19 cellular contexts compared by ENCODE assay signal in the genomic region with DNA sequence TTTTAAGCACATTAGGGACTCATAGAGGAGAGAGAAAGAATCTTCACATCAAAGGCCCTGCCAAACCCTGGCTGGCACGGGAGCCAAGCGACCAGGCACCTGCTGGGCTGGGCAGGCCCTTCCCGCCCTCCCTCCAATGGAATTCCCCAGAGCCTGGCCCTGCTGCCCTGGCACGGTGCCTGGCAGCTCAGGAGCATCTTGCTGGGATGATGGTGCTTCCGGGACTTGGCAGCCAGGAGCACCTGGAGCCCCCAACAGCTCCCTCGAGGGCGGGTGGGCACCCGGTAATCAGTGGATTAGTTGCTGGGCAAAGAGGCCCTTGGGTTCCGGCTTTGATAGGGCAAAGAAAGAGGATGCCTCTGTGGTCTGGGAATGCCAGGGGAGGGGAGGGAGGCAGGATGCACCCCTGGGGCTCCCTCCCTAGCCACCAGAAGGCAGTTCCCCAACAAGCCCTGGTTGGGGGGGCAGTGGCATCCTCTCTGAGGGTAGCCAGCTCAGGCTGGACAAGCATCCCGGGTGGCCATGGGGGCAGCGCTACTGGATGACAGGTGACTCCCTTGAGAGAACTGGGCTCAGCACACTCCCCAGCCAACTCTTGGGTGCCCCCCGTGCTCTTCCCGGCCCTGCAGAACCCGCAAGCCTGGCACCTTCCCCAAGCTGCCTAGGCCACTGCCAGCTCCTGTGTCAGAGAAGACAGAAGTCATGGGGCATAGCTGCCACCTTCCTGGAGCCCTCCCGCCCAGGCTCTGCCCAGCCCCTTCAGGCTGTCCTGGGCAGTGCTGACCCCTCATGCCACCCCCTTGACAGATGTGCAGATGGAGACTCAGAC. TPM values are rescaled to one million over a fixed set of nuclear protein-coding genes. Genes with fewer than 3 reads are reported as not detected.
A peak's percentile ranks its signal among the peaks of the same experiment; 100 is the strongest.
DNase-seq lines count a peak whose midpoint lies in the region; TF ChIP-seq lines count a peak whose summit lies in the region.
"Had no signal": no experiment of that assay in that cellular context is flagged by ENCODE, and none has a peak within 500 bp of the region (broad histone marks: within the 10 kb centered on the region; RNA-seq: fewer than 3 reads in every experiment).

No MANE protein-coding gene starts in this region.

- TF ChIP-seq CTCF in vagina (IDR thresholded peaks at IDR 0.05): no peak

- DNase-seq in DMS153 (lab: John Stamatoyannopoulos, UW) (peak; percentile 44), HT-29 (ENCODE audit: low spot score) (peak; percentile 37), NCI-H2107 treated with DMSO at 0.1 percent for 48 hours (lab: John Stamatoyannopoulos, UW; ENCODE audit: unreplicated experiment) (peak; percentile 61), glomerular visceral epithelial cell (ENCODE audit: extremely low spot score) (peak; percentile 13), NCI-H82 treated with DMSO at 0.1 percent for 48 hours (lab: John Stamatoyannopoulos, UW; ENCODE audit: unreplicated experiment) (no peak), AG08395 (ENCODE audit: low spot score) (no peak), vagina (ENCODE audit: extremely low spot score in 2 of 2) (no peak), T-helper 1 cell (no peak)
- DNase-seq: caudate nucleus; immature natural killer cell; naive thymus-derived CD4-positive, alpha-beta T cell; NCI-H510A; SJCRH30; tibial artery had no signal

- no peak overlapping the region for H3K27ac ChIP-seq in vagina
- H3K27ac ChIP-seq: BLaER1, SJCRH30, tibial artery had no signal

- no peaks in the 10 kb centered on the region for H3K9me3 ChIP-seq in vagina
- H3K9me3 ChIP-seq: BLaER1, SJCRH30, tibial artery had no signal

- H3K4me1 ChIP-seq in vagina: peaks cover 11% of the 10 kb centered on the region
- H3K4me1 ChIP-seq: SJCRH30 had no signal

- H3K36me3 ChIP-seq in vagina: no peaks in the 10 kb centered on the region
- H3K36me3 ChIP-seq: SJCRH30, tibial artery had no signal

- intact Hi-C loops in vagina (cut with DNase I): no loop called here

- no peaks in the 10 kb centered on the region for H3K27me3 ChIP-seq in vagina
- H3K27me3 ChIP-seq: BLaER1, SJCRH30 had no signal

- TF ChIP-seq POLR2A in vagina (IDR thresholded peaks at IDR 0.05): no peak

- no peak overlapping the region for H3K4me3 ChIP-seq in vagina
- H3K4me3 ChIP-seq: BLaER1, SJCRH30, tibial artery had no signal

RNA-seq across cellular contexts. Expression of a gene that starts 26.4 kb away (rescaled TPM):
- not detected in 2 replicates for total RNA-seq in HT-29 (2014; rRNA removed; shearing (Covaris generic))
- not detected for total RNA-seq in vagina
- total RNA-seq: activated T-helper 2 cell treated with anti-CD3 and anti-CD28 coated beads, Interferon-gamma antibody, Interleukin-2, Interleukin-4, amounts not matched to agents 10 μg/mL and 5 μg/mL and 100 μg/mL, durations not matched to agents 14 hours and 24 hours and 36 hours; esophagus mucosa; glomerular endothelial cell; naive thymus-derived CD4-positive, alpha-beta T cell; SJCRH30; T-helper 2 cell treated with Interferon-gamma antibody and Interleukin-4, amounts not matched to agents 100 ng/mL and 5 ng/mL, for 36 hours had no signal

RNA-seq across cellular contexts. Expression of a gene that starts 37.7 kb away (rescaled TPM):
- total RNA-seq in HT-29 (2014; rRNA removed; shearing (Covaris generic)): not detected in 2 replicates
- not detected for total RNA-seq in vagina
- total RNA-seq: activated T-helper 2 cell treated with anti-CD3 and anti-CD28 coated beads, Interferon-gamma antibody, Interleukin-2, Interleukin-4, amounts not matched to agents 10 μg/mL and 5 μg/mL and 100 μg/mL, durations not matched to agents 14 hours and 24 hours and 36 hours; esophagus mucosa; glomerular endothelial cell; naive thymus-derived CD4-positive, alpha-beta T cell; SJCRH30; T-helper 2 cell treated with Interferon-gamma antibody and Interleukin-4, amounts not matched to agents 100 ng/mL and 5 ng/mL, for 36 hours had no signal

RNA-seq across cellular contexts. Expression of a gene that starts 45.0 kb away (rescaled TPM):
- total RNA-seq in HT-29 (2014; rRNA removed; shearing (Covaris generic)): not detected in 2 replicates
- not detected for total RNA-seq in vagina
- total RNA-seq: activated T-helper 2 cell treated with anti-CD3 and anti-CD28 coated beads, Interferon-gamma antibody, Interleukin-2, Interleukin-4, amounts not matched to agents 10 μg/mL and 5 μg/mL and 100 μg/mL, durations not matched to agents 14 hours and 24 hours and 36 hours; esophagus mucosa; glomerular endothelial cell; naive thymus-derived CD4-positive, alpha-beta T cell; SJCRH30; T-helper 2 cell treated with Interferon-gamma antibody and Interleukin-4, amounts not matched to agents 100 ng/mL and 5 ng/mL, for 36 hours had no signal

RNA-seq across cellular contexts. Expression of a gene that starts 58.3 kb away (rescaled TPM):
- total RNA-seq in HT-29 (2014; rRNA removed; shearing (Covaris generic)): 0.08 and 0.10 TPM in 2 replicates
- 2.5 TPM for total RNA-seq in vagina
- total RNA-seq: SJCRH30 had no signal

RNA-seq across cellular contexts. Expression of a gene that starts 59.9 kb away (rescaled TPM):
- not detected in 2 replicates for total RNA-seq in HT-29 (2014; rRNA removed; shearing (Covaris generic))
- not detected for total RNA-seq in vagina
- total RNA-seq: activated T-helper 2 cell treated with anti-CD3 and anti-CD28 coated beads, Interferon-gamma antibody, Interleukin-2, Interleukin-4, amounts not matched to agents 10 μg/mL and 5 μg/mL and 100 μg/mL, durations not matched to agents 14 hours and 24 hours and 36 hours; esophagus mucosa; glomerular endothelial cell; naive thymus-derived CD4-positive, alpha-beta T cell; SJCRH30; T-helper 2 cell treated with Interferon-gamma antibody and Interleukin-4, amounts not matched to agents 100 ng/mL and 5 ng/mL, for 36 hours had no signal

Comparison
In these comparisons a context has a peak if more than half of its experiments do, and no peak if none do; other contexts are left out.
1. DNase-seq: peak in DMS153 (single experiment), HT-29 (single experiment), NCI-H2107 treated with DMSO at 0.1 percent for 48 hours (single experiment) and glomerular visceral epithelial cell (single experiment); none in NCI-H82 treated with DMSO at 0.1 percent for 48 hours (single experiment), AG08395 (single experiment), vagina (0 of 2) and T-helper 1 cell (0 of 5).